Comparison of ENCODE assay signal across 1 cellular context in genomic region chr12:132904718-132905328, GRCh38.
TF ChIP-seq lines count a peak whose summit lies in the region.

No MANE protein-coding gene starts in this region.

TF ChIP-seq in IMR-90, 13 proteins besides CTCF, POLR2A, EP300 and RAD21 (continued from another document):
- TF ChIP-seq MAFK (IDR thresholded peaks at IDR 0.05; ENCODE audit: low read depth, low read length) (no peak), ELK1 (IDR thresholded peaks at IDR 0.05; ENCODE audit: borderline replicate concordance, low read depth, low read length) (no peak), MXI1 (IDR thresholded peaks at IDR 0.05; ENCODE audit: borderline replicate concordance, low read depth, low read length) (no peak), NFE2L2 (IDR thresholded peaks at IDR 0.05; ENCODE audit: low read depth, low read length) (no peak), MAZ (IDR thresholded peaks at IDR 0.05; ENCODE audit: borderline replicate concordance, low read depth, low read length) (no peak), CEBPB (IDR thresholded peaks at IDR 0.05; ENCODE audit: low read depth, low read length) (no peak), RFX5 (IDR thresholded peaks at IDR 0.05; ENCODE audit: low read depth, low read length) (no peak), USF2 (IDR thresholded peaks at IDR 0.05; ENCODE audit: low read depth, low read length) (no peak), RCOR1 (IDR thresholded peaks at IDR 0.05; ENCODE audit: insufficient replicate concordance, low read length) (no peak)
